In the genomic region with DNA sequence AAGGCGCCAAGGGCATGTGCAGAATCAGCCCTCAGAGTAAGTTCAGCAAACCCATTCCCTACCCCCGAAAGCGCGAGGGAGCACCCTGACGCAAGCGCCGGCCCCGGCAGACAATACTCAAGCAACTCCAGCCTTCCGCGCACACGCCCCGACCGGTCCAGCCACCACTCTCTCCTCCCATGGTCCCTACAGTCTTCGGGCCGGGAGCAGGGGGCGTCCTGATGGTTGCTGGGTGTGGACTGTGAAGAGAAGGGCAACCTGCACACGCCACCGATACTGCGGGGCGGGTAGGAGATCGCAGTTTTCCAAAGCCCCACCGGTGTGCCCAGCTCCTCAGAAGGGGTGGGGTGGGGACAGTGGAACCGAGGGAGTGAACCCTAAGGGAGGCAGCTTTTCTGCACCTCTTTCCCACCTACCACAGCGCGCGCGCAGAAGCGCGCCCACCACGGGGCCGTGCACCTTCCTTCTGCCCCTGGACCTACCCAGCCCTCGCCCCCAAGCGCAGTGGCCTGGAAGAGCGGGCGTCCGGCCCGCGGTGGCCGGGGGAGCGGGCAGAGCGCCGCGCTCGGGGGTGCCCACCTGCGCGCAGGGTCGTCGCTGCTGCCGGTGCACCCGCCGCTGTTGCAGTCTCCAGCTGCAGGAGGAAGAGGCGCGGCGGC, we compare ENCODE assay signal across 8 cellular contexts.
DNase-seq lines count a peak whose midpoint lies in the region; ATAC-seq, FAIRE-seq and TF ChIP-seq lines count a peak whose summit lies in the region.

No MANE protein-coding gene starts in this region.

- peaks cover 53% of the 10 kb centered on the region for H3K4me1 Mint-ChIP-seq in stimulated activated naive CD8-positive, alpha-beta T cell treated with anti-CD3 and anti-CD28 coated beads, Interleukin-15, Interleukin-2, amounts not matched to agents 100 ng/mL and 50 ng/mL, for 24 hours (ENCODE audit: low read depth)

- no peaks in the 10 kb centered on the region for H3K27me3 Mint-ChIP-seq in stimulated activated naive CD8-positive, alpha-beta T cell treated with anti-CD3 and anti-CD28 coated beads, Interleukin-15, Interleukin-2, amounts not matched to agents 100 ng/mL and 50 ng/mL, for 24 hours

- peak overlapping the region; percentile 99 for H3K4me3 ChIP-seq in A549
- H3K4me3 ChIP-seq in right lobe of liver: peak overlapping the region; percentile 22 to 48 (median 26)

- TF ChIP-seq POLR2A in A549 (IDR thresholded peaks at IDR 0.05; ENCODE audit: low read length): no peak
- TF ChIP-seq POLR2A in right lobe of liver (IDR thresholded peaks at IDR 0.05): no peak

- H3K9me3 ChIP-seq in A549 (no peaks in the 10 kb centered on the region), right lobe of liver (no peaks in the 10 kb centered on the region)

- H3K4me1 ChIP-seq in A549 (peaks cover 36% of the 10 kb centered on the region), right lobe of liver (no peaks in the 10 kb centered on the region)

- TF ChIP-seq RAD21 in A549 (conservative IDR thresholded peaks at IDR 0.05 in 1 of 2, IDR thresholded peaks at IDR 0.05 in 1 of 2): no peak

- peaks cover 27% of the 10 kb centered on the region for H3K36me3 Mint-ChIP-seq in stimulated activated naive CD8-positive, alpha-beta T cell treated with anti-CD3 and anti-CD28 coated beads, Interleukin-15, Interleukin-2, amounts not matched to agents 100 ng/mL and 50 ng/mL, for 24 hours (ENCODE audit: low read depth)

- TF ChIP-seq EP300 in A549 (IDR thresholded peaks at IDR 0.05): no peak

- TF ChIP-seq CTCF in A549 (IDR thresholded peaks at IDR 0.05) (no peak), right lobe of liver (IDR thresholded peaks at IDR 0.05) (no peak)

- CTCF ChIA-PET in A549 (lab: Yijun Ruan, JAX) (interaction anchor here (0.7 to 1.3 kb wide), 6 partner anchors 48 to 524 kb away, joined by 3 to 7 read pairs (median 4); no protein-coding TSS in a partner anchor), HEK293T (lab: Yijun Ruan, JAX) (interaction anchor here (0.6 kb wide), 1 partner anchor 52 kb away, joined by 4 read pairs; no protein-coding TSS in a partner anchor)

- DNase-seq in A549 (ENCODE audit: low read depth in 1 of 2, low spot score in 1 of 2) (peak; percentile 15 to 52), HEK293T (ENCODE audit: extremely low spot score) (peak; percentile 31), T-helper 9 cell (peak; percentile 4), cerebellar cortex (ENCODE audit: low spot score) (peak; percentile 3), right lobe of liver (no peak)

- no peaks in the 10 kb centered on the region for H3K9me3 Mint-ChIP-seq in stimulated activated naive CD8-positive, alpha-beta T cell treated with anti-CD3 and anti-CD28 coated beads, Interleukin-15, Interleukin-2, amounts not matched to agents 100 ng/mL and 50 ng/mL, for 24 hours

- ATAC-seq in A549 (peak; percentile 76 to 81), right lobe of liver (peak; percentile 33 to 50 (median 43)), GM18519 (IDR thresholded peaks at IDR 0.05; ENCODE audit: low FRiP score, unreplicated experiment) (no peak), HG03565 (IDR thresholded peaks at IDR 0.05; ENCODE audit: unreplicated experiment) (no peak)

- 0% methylated on average over 3 of the region's 54 CpGs for WGBS in A549 (ENCODE audit: missing lambda C conversion rate)
- WGBS in right lobe of liver (ENCODE audit: insufficient coverage, low coverage, low lambda C conversion rate, missing lambda C conversion rate): 42% methylated on average over 20 of the region's 54 CpGs

- H3K27ac Mint-ChIP-seq in stimulated activated naive CD8-positive, alpha-beta T cell treated with anti-CD3 and anti-CD28 coated beads, Interleukin-15, Interleukin-2, amounts not matched to agents 100 ng/mL and 50 ng/mL, for 24 hours: peak overlapping the region; percentile 98

- intact Hi-C loops in right lobe of liver (cut with DNase I): no loop called here

- peaks cover 0 to 17% of the 10 kb centered on the region in 2 donors for H3K27me3 ChIP-seq in right lobe of liver

- no peak for FAIRE-seq in A549 (lab: Jason Lieb, UNC)

- no peaks in the 10 kb centered on the region for H3K36me3 ChIP-seq in right lobe of liver

- peak overlapping the region; percentile 96 to 99 for H3K27ac ChIP-seq in A549
- H3K27ac ChIP-seq in right lobe of liver: no peak overlapping the region

- POLR2A ChIA-PET in A549 (lab: Yijun Ruan, JAX) (interaction anchor here (0.6 to 2.6 kb wide), 9 partner anchors 43 to 525 kb away, joined by 3 to 15 read pairs (median 4); no protein-coding TSS in a partner anchor), HEK293T (lab: Yijun Ruan, JAX) (interaction anchor here (0.6 to 1.3 kb wide), 3 partner anchors 10 to 81 kb away, joined by 3 to 4 read pairs (median 4); no protein-coding TSS in a partner anchor)

- peak overlapping the region; percentile 98 for H3K4me3 Mint-ChIP-seq in stimulated activated naive CD8-positive, alpha-beta T cell treated with anti-CD3 and anti-CD28 coated beads, Interleukin-15, Interleukin-2, amounts not matched to agents 100 ng/mL and 50 ng/mL, for 24 hours

- H3K4me2 ChIP-seq in A549: peak overlapping the region; percentile 66

TF ChIP-seq in A549, 52 proteins besides CTCF, POLR2A, EP300 and RAD21:
- TF ChIP-seq ZSCAN20 (CRISPR knock-in tag; IDR thresholded peaks at IDR 0.05): no peak
- no peak for TF ChIP-seq RNF2 (IDR thresholded peaks at IDR 0.05; ENCODE audit: borderline replicate concordance, low read depth)
- TF ChIP-seq EHF (CRISPR knock-in tag; IDR thresholded peaks at IDR 0.05): no peak
- TF ChIP-seq, protein P1, sequence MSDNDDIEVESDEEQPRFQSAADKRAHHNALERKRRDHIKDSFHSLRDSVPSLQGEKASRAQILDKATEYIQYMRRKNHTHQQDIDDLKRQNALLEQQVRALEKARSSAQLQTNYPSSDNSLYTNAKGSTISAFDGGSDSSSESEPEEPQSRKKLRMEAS (IDR thresholded peaks at IDR 0.05): 0 out of 2 replicates have a peak, but pooled peaks have one; percentile 3
- TF ChIP-seq, protein P2, sequence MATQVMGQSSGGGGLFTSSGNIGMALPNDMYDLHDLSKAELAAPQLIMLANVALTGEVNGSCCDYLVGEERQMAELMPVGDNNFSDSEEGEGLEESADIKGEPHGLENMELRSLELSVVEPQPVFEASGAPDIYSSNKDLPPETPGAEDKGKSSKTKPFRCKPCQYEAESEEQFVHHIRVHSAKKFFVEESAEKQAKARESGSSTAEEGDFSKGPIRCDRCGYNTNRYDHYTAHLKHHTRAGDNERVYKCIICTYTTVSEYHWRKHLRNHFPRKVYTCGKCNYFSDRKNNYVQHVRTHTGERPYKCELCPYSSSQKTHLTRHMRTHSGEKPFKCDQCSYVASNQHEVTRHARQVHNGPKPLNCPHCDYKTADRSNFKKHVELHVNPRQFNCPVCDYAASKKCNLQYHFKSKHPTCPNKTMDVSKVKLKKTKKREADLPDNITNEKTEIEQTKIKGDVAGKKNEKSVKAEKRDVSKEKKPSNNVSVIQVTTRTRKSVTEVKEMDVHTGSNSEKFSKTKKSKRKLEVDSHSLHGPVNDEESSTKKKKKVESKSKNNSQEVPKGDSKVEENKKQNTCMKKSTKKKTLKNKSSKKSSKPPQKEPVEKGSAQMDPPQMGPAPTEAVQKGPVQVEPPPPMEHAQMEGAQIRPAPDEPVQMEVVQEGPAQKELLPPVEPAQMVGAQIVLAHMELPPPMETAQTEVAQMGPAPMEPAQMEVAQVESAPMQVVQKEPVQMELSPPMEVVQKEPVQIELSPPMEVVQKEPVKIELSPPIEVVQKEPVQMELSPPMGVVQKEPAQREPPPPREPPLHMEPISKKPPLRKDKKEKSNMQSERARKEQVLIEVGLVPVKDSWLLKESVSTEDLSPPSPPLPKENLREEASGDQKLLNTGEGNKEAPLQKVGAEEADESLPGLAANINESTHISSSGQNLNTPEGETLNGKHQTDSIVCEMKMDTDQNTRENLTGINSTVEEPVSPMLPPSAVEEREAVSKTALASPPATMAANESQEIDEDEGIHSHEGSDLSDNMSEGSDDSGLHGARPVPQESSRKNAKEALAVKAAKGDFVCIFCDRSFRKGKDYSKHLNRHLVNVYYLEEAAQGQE (IDR thresholded peaks at IDR 0.05): no peak

TF ChIP-seq in HEK293T, 16 proteins besides CTCF, POLR2A, EP300 and RAD21:
- no peak for TF ChIP-seq ELF4 (IDR thresholded peaks at IDR 0.05)
- TF ChIP-seq L3MBTL2 (conservative IDR thresholded peaks at IDR 0.05): peak; percentile 77
TF ChIP-seq in HEK293T: peak in this region for 1.

Comparison
In these comparisons a context has a peak if more than half of its experiments do, and no peak if none do; other contexts are left out.
1. ATAC-seq: peak in A549 (2 of 2) and right lobe of liver (4 of 4); none in GM18519 (single experiment) and HG03565 (single experiment).
2. DNase-seq: peak in A549 (2 of 2), HEK293T (single experiment), T-helper 9 cell (single experiment) and cerebellar cortex (single experiment); none in right lobe of liver (0 of 3).
3. H3K27ac ChIP-seq: peak in A549 (2 of 2); none in right lobe of liver (0 of 3).